13 cellular contexts compared by ENCODE assay signal in the genomic region with DNA sequence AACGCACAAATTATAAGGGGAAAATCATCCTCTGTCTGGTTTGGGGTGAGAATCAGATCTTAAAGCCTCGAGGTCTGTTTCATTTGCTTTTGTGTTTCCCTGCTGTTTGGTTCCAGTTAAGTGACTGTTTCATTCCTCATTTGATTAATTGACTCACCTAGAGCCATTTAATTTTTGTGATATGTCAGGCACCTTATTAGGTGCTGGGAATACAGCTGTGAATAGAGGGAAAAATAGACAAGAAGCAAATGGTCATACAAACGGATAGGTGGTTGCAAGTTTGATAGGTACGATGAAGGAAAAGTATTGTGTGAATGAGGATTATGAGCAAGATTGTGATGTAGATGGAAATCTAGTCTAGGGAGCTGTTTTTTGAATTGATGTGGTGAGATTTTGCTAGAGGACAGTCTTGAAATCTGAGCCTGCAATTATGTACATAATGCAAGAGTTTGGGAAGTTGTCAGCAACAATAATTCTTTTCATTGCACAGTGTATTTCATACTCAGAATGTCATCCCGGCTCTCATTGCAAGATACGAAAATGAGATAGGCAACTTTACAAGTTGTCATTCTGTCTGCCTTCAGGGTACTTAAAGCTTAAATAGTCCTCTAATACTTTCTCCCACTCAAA. TPM values are rescaled to one million over a fixed set of nuclear protein-coding genes. Genes with fewer than 3 reads are reported as not detected.
DNase-seq lines count a peak whose midpoint lies in the region; ATAC-seq and TF ChIP-seq lines count a peak whose summit lies in the region.
"Had no signal": no experiment of that assay in that cellular context is flagged by ENCODE, and none has a peak within 500 bp of the region (broad histone marks: within the 10 kb centered on the region; RNA-seq: fewer than 3 reads in every experiment).

No MANE protein-coding gene starts in this region.

- no peaks in the 10 kb centered on the region for H3F3A ChIP-seq in OCI-LY1 (ENCODE audit: insufficient read depth, low read length)

- H3K4me3 Mint-ChIP-seq in natural killer cell treated with Interleukin-12 subunit alpha and Interleukin-12 subunit beta and Interleukin-15 and Interleukin-18, amount 100 ng/mL, for 72 hours: no peak overlapping the region
- H3K4me3 Mint-ChIP-seq: activated CD8-positive, alpha-beta memory T cell treated with anti-CD3 and anti-CD28 coated beads, Interleukin-2, amount 10 ng/mL, durations not matched to agents 7 days and 5 days had no signal

- no peaks in the 10 kb centered on the region for H3K9me3 Mint-ChIP-seq in natural killer cell treated with Interleukin-12 subunit alpha and Interleukin-12 subunit beta and Interleukin-15 and Interleukin-18, amount 100 ng/mL, for 72 hours

- no peaks in the 10 kb centered on the region for H3K9me2 ChIP-seq in OCI-LY1 (ENCODE audit: low read depth, low read length)

- H3K36me3 Mint-ChIP-seq in natural killer cell treated with Interleukin-12 subunit alpha and Interleukin-12 subunit beta and Interleukin-15 and Interleukin-18, amount 100 ng/mL, for 72 hours: no peaks in the 10 kb centered on the region

- no peak overlapping the region for H3K27ac ChIP-seq in OCI-LY1 (ENCODE audit: low read depth, low read length, poor library complexity, severe bottlenecking)
- H3K27ac ChIP-seq: SJSA1 had no signal

- H3K9me3 ChIP-seq in ES-I3 (ENCODE audit: control insufficient read depth, insufficient read depth, low read length): no peaks in the 10 kb centered on the region
- H3K9me3 ChIP-seq in OCI-LY1 (ENCODE audit: low read length): no peaks in the 10 kb centered on the region
- no peaks in the 10 kb centered on the region for H3K9me3 ChIP-seq in neuron (ENCODE audit: low read length)

- no peak for ATAC-seq in natural killer cell treated with Interleukin-12 subunit alpha and Interleukin-12 subunit beta and Interleukin-15 and Interleukin-18, amount 100 ng/mL, for 72 hours
- ATAC-seq: activated CD8-positive, alpha-beta memory T cell treated with anti-CD3 and anti-CD28 coated beads, Interleukin-2, amount 10 ng/mL, durations not matched to agents 7 days and 5 days had no signal

- H3K4me2 ChIP-seq in OCI-LY1 (ENCODE audit: low read length): peak overlapping the region; percentile 67

- H3K4me1 ChIP-seq in ES-I3 (ENCODE audit: insufficient read depth, low read length): peaks cover 36% of the 10 kb centered on the region
- peaks cover 31% of the 10 kb centered on the region for H3K4me1 ChIP-seq in OCI-LY1 (ENCODE audit: insufficient read depth, low read length, severe bottlenecking)
- peaks cover 38% of the 10 kb centered on the region for H3K4me1 ChIP-seq in neuron (ENCODE audit: insufficient read depth, low read length)

- no peak overlapping the region for H3K27ac Mint-ChIP-seq in natural killer cell treated with Interleukin-12 subunit alpha and Interleukin-12 subunit beta and Interleukin-15 and Interleukin-18, amount 100 ng/mL, for 72 hours
- H3K27ac Mint-ChIP-seq: activated CD8-positive, alpha-beta memory T cell treated with anti-CD3 and anti-CD28 coated beads, Interleukin-2, amount 10 ng/mL, durations not matched to agents 7 days and 5 days had no signal

- DNase-seq in epithelial cell of esophagus (ENCODE audit: low read depth) (no peak), pons (ENCODE audit: low spot score) (no peak), EL (no peak), SHP77 treated with DMSO at 0.1 percent for 48 hours (lab: John Stamatoyannopoulos, UW) (no peak)
- DNase-seq in natural killer cell treated with Interleukin-12 subunit alpha and Interleukin-12 subunit beta and Interleukin-15 and Interleukin-18, amount 100 ng/mL, for 72 hours (ENCODE audit: low spot score): no peak
- DNase-seq: activated CD8-positive, alpha-beta memory T cell treated with anti-CD3 and anti-CD28 coated beads, Interleukin-2, amount 10 ng/mL, durations not matched to agents 7 days and 5 days; DMS 273 treated with DMSO at 0.1 percent for 48 hours; NCI-H187; retina had no signal

- H3K4me1 Mint-ChIP-seq in natural killer cell treated with Interleukin-12 subunit alpha and Interleukin-12 subunit beta and Interleukin-15 and Interleukin-18, amount 100 ng/mL, for 72 hours (ENCODE audit: low read depth in 2 of 2): peaks cover 3 to 9% of the 10 kb centered on the region in 2 donors

- H3K4me3 ChIP-seq in OCI-LY1 (ENCODE audit: low read depth, low read length, poor library complexity, severe bottlenecking) (peak overlapping the region; percentile 88), epithelial cell of esophagus (ENCODE audit: low read length) (peak overlapping the region; percentile 92), neuron (ENCODE audit: low read length) (peak overlapping the region; percentile 98)

- H3K9ac ChIP-seq in ES-I3 (ENCODE audit: low read depth, low read length): peak overlapping the region; percentile 93
- peak overlapping the region; percentile 77; the same call in 1 of the 2 replicates for H3K9ac ChIP-seq in OCI-LY1 (ENCODE audit: low read length)

- peaks cover 2 to 3% of the 10 kb centered on the region in 2 donors for H3K27me3 Mint-ChIP-seq in natural killer cell treated with Interleukin-12 subunit alpha and Interleukin-12 subunit beta and Interleukin-15 and Interleukin-18, amount 100 ng/mL, for 72 hours

- peaks cover 55% of the 10 kb centered on the region for H3K79me2 ChIP-seq in OCI-LY1 (ENCODE audit: insufficient read depth, low read length)

- no peak for TF ChIP-seq CTCF in OCI-LY1 (IDR thresholded peaks at IDR 0.05; ENCODE audit: low read length)
- TF ChIP-seq CTCF in epithelial cell of esophagus (IDR thresholded peaks at IDR 0.05; ENCODE audit: insufficient read depth, low read depth, low read length, missing control alignments): no peak

- H2AFZ ChIP-seq in OCI-LY1 (ENCODE audit: low read length): no peak overlapping the region
- no peak overlapping the region for H2AFZ ChIP-seq in neuron (ENCODE audit: low read depth, low read length)

- H4K20me1 ChIP-seq in OCI-LY1 (ENCODE audit: insufficient read depth, low read length): peaks cover 4% of the 10 kb centered on the region; the same call in 1 of the 2 replicates

- H3K27me3 ChIP-seq in OCI-LY1 (ENCODE audit: insufficient read depth, low read length) (no peaks in the 10 kb centered on the region), neuron (ENCODE audit: insufficient read depth, low read length) (no peaks in the 10 kb centered on the region)
- H3K27me3 ChIP-seq: SJSA1 had no signal

- no peaks in the 10 kb centered on the region for H3K36me3 ChIP-seq in ES-I3 (ENCODE audit: insufficient read depth, low read length)
- no peaks in the 10 kb centered on the region; the same call in 1 of the 2 replicates for H3K36me3 ChIP-seq in OCI-LY1 (ENCODE audit: insufficient read depth, low read length)
- no peaks in the 10 kb centered on the region for H3K36me3 ChIP-seq in neuron (ENCODE audit: insufficient read depth, low read length)

RNA-seq across cellular contexts. Expression of a gene that starts 2.2 kb away (rescaled TPM):
- 10 to 100 TPM; 48.5 to 52.8 TPM for total RNA-seq in natural killer cell treated with Interleukin-12 subunit alpha and Interleukin-12 subunit beta and Interleukin-15 and Interleukin-18, amount 100 ng/mL, for 72 hours
